In genomic region chr9:92664394-92665152, GRCh38 we compare ENCODE assay signal across 10 cellular contexts. TPM values are rescaled to one million over a fixed set of nuclear protein-coding genes. Genes with fewer than 3 reads are reported as not detected.
DNase-seq lines count a peak whose midpoint lies in the region; ATAC-seq, FAIRE-seq and TF ChIP-seq lines count a peak whose summit lies in the region.
"Had no signal": no experiment of that assay in that cellular context is flagged by ENCODE, and none has a peak within 500 bp of the region (broad histone marks: within the 10 kb centered on the region; RNA-seq: fewer than 3 reads in every experiment).

No MANE protein-coding gene starts in this region.

- H3K27me3 Mint-ChIP-seq in activated CD4-positive, alpha-beta memory T cell treated with anti-CD3 and anti-CD28 coated beads, Interleukin-2, amount 10 ng/mL, durations not matched to agents 7 days and 5 days, result no peaks in the 10 kb centered on the region

- peak overlapping the region; percentile 0; the same call in 1 of the 2 replicates for H3K27ac ChIP-seq in C4-2B

- FAIRE-seq in D721Med (lab: Jason Lieb, UNC), result no peak
- FAIRE-seq: colon had no signal

- CTCF ChIA-PET in activated CD4-positive, alpha-beta memory T cell treated with anti-CD3 and anti-CD28 coated beads, Interleukin-2, amount 10 ng/mL, durations not matched to agents 7 days and 5 days (lab: Charles Lee), result interaction anchor here (0.6 to 0.9 kb wide), 2 partner anchors 103 to 341 kb away, joined by 3 read pairs; no protein-coding TSS in a partner anchor

- H3K27ac Mint-ChIP-seq in activated CD4-positive, alpha-beta memory T cell treated with anti-CD3 and anti-CD28 coated beads, Interleukin-2, amount 10 ng/mL, durations not matched to agents 7 days and 5 days, result peak overlapping the region; percentile 31

- no peaks in the 10 kb centered on the region for H3K9me3 Mint-ChIP-seq in activated CD4-positive, alpha-beta memory T cell treated with anti-CD3 and anti-CD28 coated beads, Interleukin-2, amount 10 ng/mL, durations not matched to agents 7 days and 5 days

- TF ChIP-seq CTCF in C4-2B (conservative IDR thresholded peaks at IDR 0.05) (no peak), GM20000 (IDR thresholded peaks at IDR 0.05; ENCODE audit: extremely low read depth, missing control alignments) (no peak), D721Med (IDR thresholded peaks at IDR 0.05; ENCODE audit: insufficient read depth, missing control alignments) (no peak)

- peaks cover 50% of the 10 kb centered on the region for H3K4me1 Mint-ChIP-seq in activated CD4-positive, alpha-beta memory T cell treated with anti-CD3 and anti-CD28 coated beads, Interleukin-2, amount 10 ng/mL, durations not matched to agents 7 days and 5 days

- H3K4me3 Mint-ChIP-seq in activated CD4-positive, alpha-beta memory T cell treated with anti-CD3 and anti-CD28 coated beads, Interleukin-2, amount 10 ng/mL, durations not matched to agents 7 days and 5 days, result no peak overlapping the region

- no peak for ATAC-seq in GM18909 (IDR thresholded peaks at IDR 0.05; ENCODE audit: poor library complexity, unreplicated experiment)

- peaks cover 36% of the 10 kb centered on the region for H3K36me3 Mint-ChIP-seq in activated CD4-positive, alpha-beta memory T cell treated with anti-CD3 and anti-CD28 coated beads, Interleukin-2, amount 10 ng/mL, durations not matched to agents 7 days and 5 days (ENCODE audit: low read depth)

- DNase-seq in GM20000 (ENCODE audit: low spot score) (peak; percentile 44), medulla oblongata (ENCODE audit: extremely low spot score) (peak; percentile 69), D721Med (ENCODE audit: insufficient read length, low spot score) (no peak), HT-29 (ENCODE audit: low spot score) (no peak), NOMO-1 treated with dmso at 0.1 percent for 144 hours (lab: John Stamatoyannopoulos, UW; ENCODE audit: unreplicated experiment) (no peak)
- peak; percentile 33 for DNase-seq in activated CD4-positive, alpha-beta memory T cell treated with anti-CD3 and anti-CD28 coated beads, Interleukin-2, amount 10 ng/mL, durations not matched to agents 7 days and 5 days
- DNase-seq: Kasumi-1 had no signal

- POLR2A ChIA-PET in activated CD4-positive, alpha-beta memory T cell treated with anti-CD3 and anti-CD28 coated beads, Interleukin-2, amount 10 ng/mL, durations not matched to agents 7 days and 5 days (lab: Charles Lee), result no interaction called here

RNA-seq across cellular contexts. Expression of gene IPPK, which starts 5.4 kb away (rescaled TPM):
- 10 to 100 TPM; 11.4 to 11.5 TPM for total RNA-seq in activated CD4-positive, alpha-beta memory T cell treated with anti-CD3 and anti-CD28 coated beads, Interleukin-2, amount 10 ng/mL, durations not matched to agents 7 days and 5 days
- total RNA-seq in HT-29 (2014; rRNA removed; shearing (Covaris generic)), result 16.5 and 20.4 TPM in 2 replicates

Comparison
In these comparisons a context has a peak if more than half of its experiments do, and no peak if none do; other contexts are left out.
1. DNase-seq: peak in GM20000 (single experiment), activated CD4-positive, alpha-beta memory T cell treated with anti-CD3 and anti-CD28 coated beads, Interleukin-2, amount 10 ng/mL, durations not matched to agents 7 days and 5 days (single experiment) and medulla oblongata (single experiment); none in D721Med (single experiment), HT-29 (single experiment) and NOMO-1 treated with dmso at 0.1 percent for 144 hours (single experiment).